ENCODE assay signal across 13 cellular contexts in genomic region chr19:4738734-4739133, GRCh38. TPM values are rescaled to one million over a fixed set of nuclear protein-coding genes. Genes with fewer than 3 reads are reported as not detected.
A peak's percentile ranks its signal among the peaks of the same experiment; 100 is the strongest.
DNase-seq lines count a peak whose midpoint lies in the region; ATAC-seq, FAIRE-seq and TF ChIP-seq lines count a peak whose summit lies in the region.
"Had no signal": no experiment of that assay in that cellular context is flagged by ENCODE, and none has a peak within 500 bp of the region (broad histone marks: within the 10 kb centered on the region; RNA-seq: fewer than 3 reads in every experiment).

No MANE protein-coding gene starts in this region.

- no peaks in the 10 kb centered on the region for H3K36me3 ChIP-seq in HepG2 (replicated peaks in 1 of 2; ENCODE audit: control insufficient read depth in 1 of 2, insufficient read depth in 2 of 2, low read length in 2 of 2)
- H3K36me3 ChIP-seq in right lobe of liver, result no peaks in the 10 kb centered on the region
- no peaks in the 10 kb centered on the region for H3K36me3 ChIP-seq in lower lobe of right lung

- no peaks in the 10 kb centered on the region for H3K9me3 ChIP-seq in HepG2 (ENCODE audit: low read length)
- H3K9me3 ChIP-seq in right lobe of liver, result no peaks in the 10 kb centered on the region
- no peaks in the 10 kb centered on the region for H3K9me3 ChIP-seq in lower lobe of right lung

- TF ChIP-seq CTCF in HepG2 (CRISPR knock-in tag; IDR thresholded peaks at IDR 0.05) (no peak), right lobe of liver (IDR thresholded peaks at IDR 0.05) (no peak), fibroblast of mammary gland (conservative IDR thresholded peaks at IDR 0.05; ENCODE audit: control insufficient read depth, insufficient read depth, low read depth, low read length) (no peak), RWPE1 (conservative IDR thresholded peaks at IDR 0.05; ENCODE audit: low read depth) (no peak), lower lobe of right lung (IDR thresholded peaks at IDR 0.05) (no peak)

- no peak for DNase-seq in HepG2 (ENCODE audit: low spot score)
- no peak for DNase-seq in right lobe of liver
- peak; percentile 21 for DNase-seq in NCI-H1092 treated with DMSO at 0.1 percent for 48 hours (lab: John Stamatoyannopoulos, UW)
- peak; percentile 22 for DNase-seq in fibroblast of mammary gland (ENCODE audit: low read depth)
- no peak for DNase-seq in RWPE1 (ENCODE audit: low spot score)
- no peak for DNase-seq in lower lobe of right lung
- DNase-seq: ACHN; CD8-positive, alpha-beta memory T cell; NCI-H446 treated with DMSO at 0.1 percent for 48 hours; NCI-H82; RPMI8226 had no signal

- no peaks in the 10 kb centered on the region for H4K20me1 ChIP-seq in HepG2 (ENCODE audit: insufficient read depth, low read length)

- H3K79me2 ChIP-seq in HepG2 (ENCODE audit: insufficient read depth, low read length), result no peaks in the 10 kb centered on the region

- intact Hi-C loops in HepG2 (cut with micrococcal nuclease; ENCODE audit: unreplicated experiment), result no loop called here
- intact Hi-C loops in right lobe of liver (cut with DNase I), result loop anchor here (5.0 kb wide), 2 partner anchors 44 to 49 kb away; no protein-coding TSS in a partner anchor
- intact Hi-C loops in lower lobe of right lung (cut with DNase I), result no loop called here

- H3K27ac ChIP-seq in HepG2 (ENCODE audit: extremely low read length, insufficient read depth, low read length), result no peak overlapping the region
- H3K27ac ChIP-seq in right lobe of liver, result no peak overlapping the region
- H3K27ac ChIP-seq in RWPE1, result no peak overlapping the region
- no peak overlapping the region for H3K27ac ChIP-seq in lower lobe of right lung

- no peak overlapping the region for H3K4me3 ChIP-seq in HepG2 (replicated peaks in 1 of 3; ENCODE audit: insufficient read depth in 1 of 3, low read depth in 2 of 3, low read length in 3 of 3)
- H3K4me3 ChIP-seq in right lobe of liver, result no peak overlapping the region
- H3K4me3 ChIP-seq in fibroblast of mammary gland (ENCODE audit: control insufficient read depth, low read depth, low read length), result no peak overlapping the region
- no peak overlapping the region for H3K4me3 ChIP-seq in lower lobe of right lung

- FAIRE-seq in HepG2 (lab: Jason Lieb, UNC), result no peak

- H3K4me2 ChIP-seq in HepG2 (ENCODE audit: low read depth, low read length), result no peak overlapping the region

- H3K9ac ChIP-seq in HepG2 (ENCODE audit: insufficient read depth, low read depth, low read length), result no peak overlapping the region

- TF ChIP-seq RAD21 in HepG2 (CRISPR knock-in tag; IDR thresholded peaks at IDR 0.05), result no peak

- no peak for TF ChIP-seq POLR2A in HepG2 (IDR thresholded peaks at IDR 0.05; ENCODE audit: insufficient read depth in 1 of 2, low read depth in 2 of 2, low read length in 2 of 2)
- no peak for TF ChIP-seq POLR2A in right lobe of liver (IDR thresholded peaks at IDR 0.05)

- peaks cover 16% of the 10 kb centered on the region for H3K4me1 ChIP-seq in HepG2 (ENCODE audit: insufficient read depth, low read length)
- H3K4me1 ChIP-seq in right lobe of liver, result no peaks in the 10 kb centered on the region
- H3K4me1 ChIP-seq in lower lobe of right lung, result no peaks in the 10 kb centered on the region

- no peak for ATAC-seq in HepG2
- no peak for ATAC-seq in right lobe of liver
- ATAC-seq in lower lobe of right lung, result no peak
- ATAC-seq in HG03139 (IDR thresholded peaks at IDR 0.05; ENCODE audit: unreplicated experiment), result no peak
- no peak for ATAC-seq in HG02981 (IDR thresholded peaks at IDR 0.05; ENCODE audit: unreplicated experiment)

- BruUV-seq in HepG2 (replicated peaks; lab: Mats Ljungman, UMichigan), result no TSS peak

- no peak for TF ChIP-seq EP300 in HepG2 (IDR thresholded peaks at IDR 0.05; ENCODE audit: low read depth in 2 of 2, low read length in 2 of 2)
- no peak for TF ChIP-seq EP300 in HepG2 (CRISPR knock-in tag; IDR thresholded peaks at IDR 0.05; ENCODE audit: borderline replicate concordance)

- POLR2A ChIA-PET in HepG2 (lab: Yijun Ruan, JAX) (interaction anchor here (0.9 kb wide), 1 partner anchor 13 kb away, joined by 3 read pairs; no protein-coding TSS in a partner anchor), RWPE1 (lab: Yijun Ruan, JAX; ENCODE audit: low non-redundant PET) (no interaction called here)

- H2AFZ ChIP-seq in HepG2 (ENCODE audit: low read length), result no peak overlapping the region

- in situ Hi-C loops in HepG2 (cut with HindIII; ENCODE audit: extremely low pct_ligation_motif_present, low pct_unique_long_range_greater_than_20kb), result no loop called here

- H3K27me3 ChIP-seq in HepG2 (ENCODE audit: control insufficient read depth in 1 of 2, insufficient read depth in 2 of 2, low read length in 2 of 2), result peaks cover 5 to 14% of the 10 kb centered on the region in 2 experiments; a peak in 3 of 5 replicates
- no peaks in the 10 kb centered on the region for H3K27me3 ChIP-seq in right lobe of liver
- peaks cover 6% of the 10 kb centered on the region for H3K27me3 ChIP-seq in lower lobe of right lung (ENCODE audit: low read depth)

- CTCF ChIA-PET in HepG2 (lab: Yijun Ruan, JAX; ENCODE audit: low intra/inter-chr PET ratio, low total read pairs), result no interaction called here
- CTCF ChIA-PET in RWPE1 (lab: Yijun Ruan, JAX), result interaction anchor here (1.4 to 2.1 kb wide), 2 partner anchors 52 to 65 kb away, joined by 5 to 6 read pairs; partner anchors contain the start of gene FEM1A

- 30% methylated on average over 4 of the region's 4 CpGs for WGBS in HepG2 (ENCODE audit: low lambda C conversion rate)
- WGBS in right lobe of liver (ENCODE audit: insufficient coverage, low coverage, low lambda C conversion rate, missing lambda C conversion rate), result 88% methylated on average over 2 of the region's 4 CpGs

TF ChIP-seq in HepG2, 621 proteins besides CTCF, POLR2A, EP300 and RAD21:
- no peak for TF ChIP-seq FOXM1 (CRISPR knock-in tag; IDR thresholded peaks at IDR 0.05)
- TF ChIP-seq SIN3A (IDR thresholded peaks at IDR 0.05; ENCODE audit: borderline replicate concordance, low read depth, low read length), result no peak
- peak; percentile 11 for TF ChIP-seq ZFP36 (IDR thresholded peaks at IDR 0.05; ENCODE audit: borderline replicate concordance, low read depth, low read length, partially characterized antibody)

RNA-seq across cellular contexts. Expression of gene DPP9, which starts 15.1 kb away (rescaled TPM):
- 25.8 and 26.6 TPM in 2 replicates for total RNA-seq in HepG2 (2016; rRNA removed; fragmentation: Illumina TruSeq; extraction: Trizol)
- 21.9 and 23.0 TPM in 2 replicates for total RNA-seq in HepG2 (2016; cell fraction: cytosol; rRNA removed; fragmentation: Illumina TruSeq; extraction: Trizol; ENCODE audit: low read depth)
- total RNA-seq in HepG2 (2016; cell fraction: insoluble cytoplasmic fraction; rRNA removed; fragmentation: Illumina TruSeq; extraction: Trizol), result 19.7 and 28.0 TPM in 2 replicates
- total RNA-seq in HepG2 (2016; cell fraction: membrane; rRNA removed; fragmentation: Illumina TruSeq; extraction: Trizol), result 28.4 and 28.6 TPM in 2 replicates
- 19.7 and 23.4 TPM in 2 replicates for total RNA-seq in HepG2 (2016; cell fraction: nucleus; rRNA removed; fragmentation: Illumina TruSeq; extraction: Trizol)
- polyA plus RNA-seq in HepG2 (2011; rRNA removed), result 8.4 and 9.4 TPM in 2 replicates
- polyA plus RNA-seq in HepG2 (2011; cell fraction: cytosol; rRNA removed), result 5.3 and 7.0 TPM in 2 replicates
- polyA plus RNA-seq in HepG2 (2011; cell fraction: nucleus; rRNA removed), result 33.2 and 42.2 TPM in 2 replicates
- polyA plus RNA-seq in HepG2 (2012), result 14.9 and 17.3 TPM in 2 replicates
- polyA plus RNA-seq in HepG2 (2016; cell fraction: cytosol; fragmentation: Illumina TruSeq; extraction: Trizol; ENCODE audit: low read depth), result 11.8 and 12.3 TPM in 2 replicates
- polyA plus RNA-seq in HepG2 (2016; cell fraction: insoluble cytoplasmic fraction; fragmentation: Illumina TruSeq; extraction: Trizol; ENCODE audit: low read depth), result 26.8 and 38.6 TPM in 2 replicates
- polyA plus RNA-seq in HepG2 (2016; cell fraction: membrane; fragmentation: Illumina TruSeq; extraction: Trizol; ENCODE audit: low read depth), result 22.3 and 23.5 TPM in 2 replicates
- 52.8 and 55.7 TPM in 2 replicates for polyA plus RNA-seq in HepG2 (2016; cell fraction: nucleus; fragmentation: Illumina TruSeq; extraction: Trizol; ENCODE audit: insufficient read depth, low read depth)
- polyA minus RNA-seq in HepG2 (2011; rRNA and poly(A)+ RNA removed; ENCODE audit: low replicate concordance), result 26.0 and 29.3 TPM in 2 replicates
- 10.0 and 10.8 TPM in 2 replicates for polyA minus RNA-seq in HepG2 (2011; cell fraction: cytosol; rRNA and poly(A)+ RNA removed)
- polyA minus RNA-seq in HepG2 (2011; cell fraction: nucleus; rRNA and poly(A)+ RNA removed), result 25.8 and 26.7 TPM in 2 replicates
- total RNA-seq in right lobe of liver, result 100 to 1,000 TPM in 1 of 6 experiments, 10 to 100 TPM in 5; 47.3 to 118 (median 54.5) TPM
- 79.6 TPM for total RNA-seq in lower lobe of right lung

RNA-seq across cellular contexts. Expression of gene FEM1A, which starts 52.8 kb away (rescaled TPM):
- 10.8 and 11.6 TPM in 2 replicates for total RNA-seq in HepG2 (2016; rRNA removed; fragmentation: Illumina TruSeq; extraction: Trizol)
- total RNA-seq in HepG2 (2016; cell fraction: cytosol; rRNA removed; fragmentation: Illumina TruSeq; extraction: Trizol; ENCODE audit: low read depth), result 1.9 and 2.0 TPM in 2 replicates
- total RNA-seq in HepG2 (2016; cell fraction: insoluble cytoplasmic fraction; rRNA removed; fragmentation: Illumina TruSeq; extraction: Trizol), result 10.8 and 11.2 TPM in 2 replicates
- 8.3 and 9.0 TPM in 2 replicates for total RNA-seq in HepG2 (2016; cell fraction: membrane; rRNA removed; fragmentation: Illumina TruSeq; extraction: Trizol)
- 6.7 and 7.8 TPM in 2 replicates for total RNA-seq in HepG2 (2016; cell fraction: nucleus; rRNA removed; fragmentation: Illumina TruSeq; extraction: Trizol)
- 3.2 and 4.2 TPM in 2 replicates for polyA plus RNA-seq in HepG2 (2011; rRNA removed)
- 3.1 and 4.4 TPM in 2 replicates for polyA plus RNA-seq in HepG2 (2011; cell fraction: cytosol; rRNA removed)
- 3.3 and 4.8 TPM in 2 replicates for polyA plus RNA-seq in HepG2 (2011; cell fraction: nucleus; rRNA removed)
- polyA plus RNA-seq in HepG2 (2012), result 0.23 and 0.29 TPM in 2 replicates
- 0.88 and 1.0 TPM in 2 replicates for polyA plus RNA-seq in HepG2 (2016; cell fraction: cytosol; fragmentation: Illumina TruSeq; extraction: Trizol; ENCODE audit: low read depth)
- 8.3 and 9.1 TPM in 2 replicates for polyA plus RNA-seq in HepG2 (2016; cell fraction: insoluble cytoplasmic fraction; fragmentation: Illumina TruSeq; extraction: Trizol; ENCODE audit: low read depth)
- 4.1 and 4.3 TPM in 2 replicates for polyA plus RNA-seq in HepG2 (2016; cell fraction: membrane; fragmentation: Illumina TruSeq; extraction: Trizol; ENCODE audit: low read depth)
- polyA plus RNA-seq in HepG2 (2016; cell fraction: nucleus; fragmentation: Illumina TruSeq; extraction: Trizol; ENCODE audit: insufficient read depth, low read depth), result 6.8 TPM in 2 replicates
- 16.5 and 16.7 TPM in 2 replicates for polyA minus RNA-seq in HepG2 (2011; rRNA and poly(A)+ RNA removed; ENCODE audit: low replicate concordance)
- polyA minus RNA-seq in HepG2 (2011; cell fraction: cytosol; rRNA and poly(A)+ RNA removed), result 4.8 and 5.5 TPM in 2 replicates
- polyA minus RNA-seq in HepG2 (2011; cell fraction: nucleus; rRNA and poly(A)+ RNA removed), result 6.6 and 7.5 TPM in 2 replicates
- total RNA-seq in right lobe of liver, result 10 to 100 TPM in 2 of 6 experiments, 1 to 10 TPM in 4; 4.7 to 11.9 (median 5.6) TPM
- total RNA-seq in lower lobe of right lung, result 13.3 TPM

Comparison
In these comparisons a context has a peak if more than half of its experiments do, and no peak if none do; other contexts are left out.
1. intact Hi-C loops: an anchor here in right lobe of liver (5.0 kb wide); none called in HepG2 and lower lobe of right lung.
2. DNase-seq: peak in NCI-H1092 treated with DMSO at 0.1 percent for 48 hours (single experiment) and fibroblast of mammary gland (single experiment); none in HepG2 (single experiment), right lobe of liver (0 of 3), RWPE1 (single experiment) and lower lobe of right lung (single experiment).